In genomic region chr9:88535226-88535931, GRCh38 we compare ENCODE assay signal across 8 cellular contexts. TPM values are rescaled to one million over a fixed set of nuclear protein-coding genes. Genes with fewer than 3 reads are reported as not detected.
DNase-seq lines count a peak whose midpoint lies in the region; ATAC-seq and TF ChIP-seq lines count a peak whose summit lies in the region.

No MANE protein-coding gene starts in this region.

- H3K36me3 ChIP-seq in kidney epithelial cell (ENCODE audit: control insufficient read depth, insufficient read depth, low read length) (no peaks in the 10 kb centered on the region), thoracic aorta (no peaks in the 10 kb centered on the region)

- H3K4me3 ChIP-seq in astrocyte of the cerebellum (ENCODE audit: low read depth, low read length): peak overlapping the region; percentile 57
- H3K4me3 ChIP-seq in kidney epithelial cell (ENCODE audit: low read depth, low read length): peak overlapping the region; percentile 70
- peak overlapping the region; percentile 80 for H3K4me3 ChIP-seq in thoracic aorta

- in situ Hi-C loops in astrocyte of the cerebellum (cut with HindIII; ENCODE audit: low sequenced_read_pairs): no loop called here

- H3K27me3 ChIP-seq in kidney epithelial cell (ENCODE audit: control insufficient read depth, insufficient read depth, low read length) (no peaks in the 10 kb centered on the region), thoracic aorta (replicated peaks; ENCODE audit: insufficient read depth) (no peaks in the 10 kb centered on the region)

- intact Hi-C loops in Right ventricle myocardium inferior (cut with DNase I) (no loop called here), Right ventricle myocardium superior (cut with DNase I) (no loop called here)

- peaks cover 0 to 46% of the 10 kb centered on the region in 2 donors for H3K4me1 ChIP-seq in thoracic aorta (ENCODE audit: control insufficient read depth in 1 of 2, low read depth in 2 of 2)

- H3K27ac ChIP-seq in thoracic aorta: peak overlapping the region; percentile 70 to 79

- H3K9me3 ChIP-seq in thoracic aorta: no peaks in the 10 kb centered on the region

- ATAC-seq in Right ventricle myocardium inferior (no peak), Right ventricle myocardium superior (ENCODE audit: poor library complexity) (no peak), thoracic aorta (ENCODE audit: insufficient number of reproducible peaks, low FRiP score, low read depth) (no peak), HG03520 (IDR thresholded peaks at IDR 0.05; ENCODE audit: unreplicated experiment) (no peak)

- TF ChIP-seq CTCF in astrocyte of the cerebellum (IDR thresholded peaks at IDR 0.05; ENCODE audit: low read depth, low read length, missing control alignments) (no peak), kidney epithelial cell (IDR thresholded peaks at IDR 0.05; ENCODE audit: insufficient read depth, low read length, poor library complexity, severe bottlenecking) (peak; percentile 39), thoracic aorta (IDR thresholded peaks at IDR 0.05) (no peak)

- DNase-seq in Right ventricle myocardium inferior (ENCODE audit: missing footprints) (peak; percentile 69), Right ventricle myocardium superior (no peak), astrocyte of the cerebellum (ENCODE audit: low read depth) (no peak), kidney epithelial cell (ENCODE audit: low read depth) (no peak), thoracic aorta (ENCODE audit: low spot score) (no peak), NCI-H446 (lab: John Stamatoyannopoulos, UW) (no peak), DMS153 treated with DMSO at 0.1 percent for 48 hours (lab: John Stamatoyannopoulos, UW; ENCODE audit: unreplicated experiment) (no peak)

RNA-seq across cellular contexts. Expression of gene NXNL2, which starts 0.4 kb away (rescaled TPM):
- total RNA-seq in Right ventricle myocardium inferior: not detected
- not detected for total RNA-seq in Right ventricle myocardium superior
- total RNA-seq in kidney epithelial cell: 0.55 and 4.3 TPM in 2 replicates
- 1 to 10 TPM in 1 of 2 donors, not detected in 1; 1.8 TPM for total RNA-seq in thoracic aorta
